In genomic region chr1:231040019-231040799, GRCh38 we compare ENCODE assay signal across 8 cellular contexts. TPM values are rescaled to one million over a fixed set of nuclear protein-coding genes. Genes with fewer than 3 reads are reported as not detected.
DNase-seq lines count a peak whose midpoint lies in the region; ATAC-seq and TF ChIP-seq lines count a peak whose summit lies in the region.

Gene FAM89A, minus strand, starts transcription at chr1:231040254. Its CDS starts 43 bp downstream, at chr1:231040211.

- no peak for TF ChIP-seq CTCF in WTC11 (IDR thresholded peaks at IDR 0.05)

- peak within 1 kb of the TSS; percentile 65 for H3K4me3 Mint-ChIP-seq in WTC11

- peak within 1 kb of the TSS; percentile 66 to 87 (median 76); a peak in 21 of 22 replicates for H3K27ac ChIP-seq in BLaER1 treated with 17β-estradiol and CSF1 and Interleukin-3, amounts not matched to agents 10 nM and 100 nM
- H3K27ac ChIP-seq in caudate nucleus (ENCODE audit: low read depth, low read length), result peak within 1 kb of the TSS; percentile 62

- POLR2A ChIA-PET in WTC11 (lab: Charles Lee), result no interaction called here

- peak within 1 kb of the TSS; percentile 79 to 90 (median 88) for H3K9ac ChIP-seq in BLaER1 treated with 17β-estradiol and CSF1 and Interleukin-3, amounts not matched to agents 10 nM and 100 nM

- ATAC-seq in GM19372 (IDR thresholded peaks at IDR 0.05; ENCODE audit: low read depth, unreplicated experiment) (peak; percentile 76), WTC11 (peak; percentile 48), left colon (peak; percentile 85)

- H3K27me3 ChIP-seq in BLaER1 treated with 17β-estradiol and CSF1 and Interleukin-3, amounts not matched to agents 10 nM and 100 nM, result peaks cover 4 to 40% (median 32%) of the 10 kb centered on the region in 11 experiments; a peak in 21 of 22 replicates

- peaks cover 4% of the 10 kb centered on the region; the same call in 1 of the 2 replicates for H3K4me1 Mint-ChIP-seq in WTC11

- H3K9me3 ChIP-seq in BLaER1 treated with 17β-estradiol and CSF1 and Interleukin-3, amounts not matched to agents 10 nM and 100 nM (replicated peaks in 1 of 11), result peaks cover 11 to 21% (median 18%) of the 10 kb centered on the region in 11 experiments

- peaks cover 0 to 43% (median 0%) of the 10 kb centered on the region in 11 experiments; a peak in 11 of 22 replicates for H4K20me1 ChIP-seq in BLaER1 treated with 17β-estradiol and CSF1 and Interleukin-3, amounts not matched to agents 10 nM and 100 nM

- H3K36me3 ChIP-seq in BLaER1 treated with 17β-estradiol and CSF1 and Interleukin-3, amounts not matched to agents 10 nM and 100 nM, result peaks cover 0 to 5% (median 0%) of the 10 kb centered on the region in 11 experiments; a peak in 2 of 22 replicates

- CTCF ChIA-PET in WTC11 (lab: Charles Lee), result interaction anchor here (0.6 to 1.3 kb wide), 4 partner anchors 50 to 398 kb away, joined by 3 to 4 read pairs (median 3); no protein-coding TSS in a partner anchor

- H3K36me3 Mint-ChIP-seq in WTC11, result no peaks in the 10 kb centered on the region

- DNase-seq in HT-29 (ENCODE audit: low spot score) (peak; percentile 22), WTC11 (ENCODE audit: low spot score) (peak; percentile 38), caudate nucleus (lab: John Stamatoyannopoulos, UW) (peak in 25 of 61 donors; percentile 1 to 77 (median 38)), left colon (peak; percentile 39 to 79), GOT3 (lab: John Stamatoyannopoulos, UW) (no peak)
- DNase-seq in stimulated activated CD4-positive, alpha-beta T cell treated with anti-CD3 and anti-CD28 coated beads, Interleukin-1b, Interleukin-23, amount 100 ng/mL, for 48 hours, result peak; percentile 62

- H3K9me3 Mint-ChIP-seq in WTC11, result peaks cover 3% of the 10 kb centered on the region; the same call in 1 of the 2 replicates

- peaks cover 43 to 51% (median 49%) of the 10 kb centered on the region in 10 experiments for H3K4me1 ChIP-seq in BLaER1 treated with 17β-estradiol and CSF1 and Interleukin-3, amounts not matched to agents 10 nM and 100 nM

- H3K4me2 ChIP-seq in BLaER1 treated with 17β-estradiol and CSF1 and Interleukin-3, amounts not matched to agents 10 nM and 100 nM, result peak within 1 kb of the TSS; percentile 85 to 98 (median 94)

- intact Hi-C loops in left colon (cut with DNase I, micrococcal nuclease), result no loop called here

- peaks cover 95% of the 10 kb centered on the region for H3K27me3 Mint-ChIP-seq in WTC11 (ENCODE audit: low read depth)

- peak within 1 kb of the TSS; percentile 75 to 93 (median 86) for H3K4me3 ChIP-seq in BLaER1 treated with 17β-estradiol and CSF1 and Interleukin-3, amounts not matched to agents 10 nM and 100 nM

- no peak within 1 kb of the TSS for H3K27ac Mint-ChIP-seq in WTC11

TF ChIP-seq in WTC11, 78 proteins besides CTCF, POLR2A, EP300 and RAD21:
- TF ChIP-seq ATF6 (CRISPR knock-in tag; IDR thresholded peaks at IDR 0.05) (no peak), CREM (CRISPR knock-in tag; IDR thresholded peaks at IDR 0.05) (no peak), ZNF416 (CRISPR knock-in tag; IDR thresholded peaks at IDR 0.05) (no peak)
TF ChIP-seq in WTC11: peak in this region for 0.

RNA-seq across cellular contexts. Expression of gene FAM89A, which starts in this region (rescaled TPM):
- total RNA-seq in HT-29 (2014; rRNA removed; shearing (Covaris generic)), result 16.7 and 19.8 TPM in 2 replicates
- total RNA-seq in WTC11 (2021) (2.0 to 2.4 TPM (median 2.2 TPM) in 3 replicates), left colon (1 to 10 TPM; 4.2 to 4.5 TPM)
